11 cellular contexts compared by ENCODE assay signal in genomic region chr7:70238171-70238575, GRCh38.
DNase-seq lines count a peak whose midpoint lies in the region; ATAC-seq, FAIRE-seq and TF ChIP-seq lines count a peak whose summit lies in the region.
"Had no signal": no experiment of that assay in that cellular context is flagged by ENCODE, and none has a peak within 500 bp of the region (broad histone marks: within the 10 kb centered on the region; RNA-seq: fewer than 3 reads in every experiment).

No MANE protein-coding gene starts in this region.

- peak; percentile 99 for ATAC-seq in GM21526 (IDR thresholded peaks at IDR 0.05; ENCODE audit: low FRiP score, unreplicated experiment)
- peak; percentile 100 for ATAC-seq in HG03378 (IDR thresholded peaks at IDR 0.05; ENCODE audit: unreplicated experiment)

- H3K14ac ChIP-seq in mesenchymal stem cell (ENCODE audit: low read length in 2 of 2) = no peak overlapping the region

- H3K4me3 ChIP-seq in dorsolateral prefrontal cortex (no peak overlapping the region), mesenchymal stem cell (ENCODE audit: insufficient read depth in 1 of 2, low read depth in 1 of 2, low read length in 2 of 2) (no peak overlapping the region)

- H3K9me3 Mint-ChIP-seq in glutamatergic neuron (ENCODE audit: unreplicated experiment) = peaks cover 1% of the 10 kb centered on the region

- no peak overlapping the region for H3K4ac ChIP-seq in mesenchymal stem cell (ENCODE audit: low read depth in 1 of 2, low read length in 2 of 2)

- H3K23ac ChIP-seq in mesenchymal stem cell (ENCODE audit: low read length in 2 of 2) = no peak overlapping the region

- WGBS in mesenchymal stem cell = 41% methylated on average over 5 of the region's 5 CpGs

- H3K4me1 ChIP-seq in mesenchymal stem cell (ENCODE audit: control insufficient read depth, insufficient read depth, low read depth, low read length) = no peaks in the 10 kb centered on the region

- TF ChIP-seq CTCF in glutamatergic neuron (IDR thresholded peaks at IDR 0.05; ENCODE audit: partially characterized antibody, unreplicated experiment) (no peak), dorsolateral prefrontal cortex (IDR thresholded peaks at IDR 0.05 in 54 of 56, conservative IDR thresholded peaks at IDR 0.05 in 2 of 56; ENCODE audit: low read depth in 1 of 56, partially characterized antibody in 56 of 56) (no peak)

- H3K4me1 Mint-ChIP-seq in glutamatergic neuron (ENCODE audit: low read depth, unreplicated experiment) = peaks cover 34% of the 10 kb centered on the region

- no peaks in the 10 kb centered on the region for H3K9me3 ChIP-seq in mesenchymal stem cell (ENCODE audit: control insufficient read depth, low read length)

- intact Hi-C loops in dorsolateral prefrontal cortex (cut with DNase I) = no loop called here

- H2BK15ac ChIP-seq in mesenchymal stem cell (ENCODE audit: low read depth, poor library complexity, severe bottlenecking) = no peak overlapping the region

- H2BK5ac ChIP-seq in mesenchymal stem cell (ENCODE audit: low read depth, low read length, poor library complexity, severe bottlenecking) = no peak overlapping the region

- peak overlapping the region; percentile 4 for H3K4me3 Mint-ChIP-seq in glutamatergic neuron (ENCODE audit: unreplicated experiment)

- no peak overlapping the region for H2BK120ac ChIP-seq in mesenchymal stem cell (ENCODE audit: low read depth, low read length)

- peak; percentile 14 for DNase-seq in GM18507 (ENCODE audit: extremely low spot score, insufficient read length, low read depth)
- DNase-seq in glutamatergic neuron = no peak
- DNase-seq in kidney tubule cell (ENCODE audit: low spot score) = no peak
- DNase-seq in dorsolateral prefrontal cortex = no peak
- DNase-seq in mesenchymal stem cell = no peak
- no peak for DNase-seq in NCI-H146 treated with DMSO at 0.1 percent for 48 hours (lab: John Stamatoyannopoulos, UW; ENCODE audit: unreplicated experiment)
- DNase-seq: EL had no signal

- H3K36me3 Mint-ChIP-seq in glutamatergic neuron (ENCODE audit: unreplicated experiment) = no peaks in the 10 kb centered on the region

- no peak overlapping the region for H3K18ac ChIP-seq in mesenchymal stem cell (ENCODE audit: low read depth in 1 of 2, low read length in 2 of 2)

- H2AK5ac ChIP-seq in mesenchymal stem cell (ENCODE audit: low read length, severe bottlenecking) = no peak overlapping the region

- FAIRE-seq in GM18507 (lab: Jason Lieb, UNC) = peak; percentile 89
- FAIRE-seq: bronchial epithelial cell had no signal

- no peak overlapping the region for H3K27ac ChIP-seq in dorsolateral prefrontal cortex
- no peak overlapping the region for H3K27ac ChIP-seq in mesenchymal stem cell (ENCODE audit: low read length, poor library complexity, severe bottlenecking)
- H3K27ac ChIP-seq: VCaP had no signal

- H4K91ac ChIP-seq in mesenchymal stem cell (ENCODE audit: low read length) = no peak overlapping the region

- H3K27me3 Mint-ChIP-seq in glutamatergic neuron (ENCODE audit: unreplicated experiment) = peaks cover 3% of the 10 kb centered on the region

- H3K9ac ChIP-seq in mesenchymal stem cell (ENCODE audit: low read length) = no peak overlapping the region

- no peak overlapping the region for H4K8ac ChIP-seq in mesenchymal stem cell (ENCODE audit: low read length)

- H3K27me3 ChIP-seq in dorsolateral prefrontal cortex (no peaks in the 10 kb centered on the region), mesenchymal stem cell (ENCODE audit: control insufficient read depth in 1 of 2, insufficient read depth in 1 of 2, low read length in 2 of 2) (no peaks in the 10 kb centered on the region)

- H2AFZ ChIP-seq in mesenchymal stem cell (ENCODE audit: low read depth, low read length) = no peak overlapping the region

- H2BK12ac ChIP-seq in mesenchymal stem cell (ENCODE audit: low read length in 2 of 2) = no peak overlapping the region

- H3K4me2 ChIP-seq in mesenchymal stem cell (ENCODE audit: low read length, poor library complexity, severe bottlenecking) = no peak overlapping the region

- no peaks in the 10 kb centered on the region for H3K79me1 ChIP-seq in mesenchymal stem cell (replicated peaks; ENCODE audit: low read length, poor library complexity, severe bottlenecking)

- no peaks in the 10 kb centered on the region for H3K36me3 ChIP-seq in mesenchymal stem cell (ENCODE audit: control insufficient read depth in 1 of 2, insufficient read depth in 2 of 2, low read depth in 1 of 2, low read length in 2 of 2)

- peak overlapping the region; percentile 34 for H3K27ac Mint-ChIP-seq in glutamatergic neuron (ENCODE audit: unreplicated experiment)
